ENCODE assay signal across 8 cellular contexts in genomic region chr12:108457006-108457733, GRCh38. TPM values are rescaled to one million over a fixed set of nuclear protein-coding genes. Genes with fewer than 3 reads are reported as not detected.
DNase-seq lines count a peak whose midpoint lies in the region; ATAC-seq, FAIRE-seq and TF ChIP-seq lines count a peak whose summit lies in the region.

No MANE protein-coding gene starts in this region.

- H3K27me3 ChIP-seq in K562 (ENCODE audit: control insufficient read depth in 2 of 2, insufficient read depth in 2 of 2, low read length in 2 of 2): peaks cover 5 to 6% of the 10 kb centered on the region in 2 experiments

- in situ Hi-C loops in K562 (cut with MboI): no loop called here

- H3K79me2 ChIP-seq in K562 (ENCODE audit: control insufficient read depth, insufficient read depth, low read length): no peaks in the 10 kb centered on the region

- no peaks in the 10 kb centered on the region for H3K9me3 Mint-ChIP-seq in stimulated activated effector memory CD8-positive, alpha-beta T cell treated with anti-CD3 and anti-CD28 coated beads, Interleukin-12 subunit alpha, Interleukin-12 subunit beta, amount 100 ng/mL, for 72 hours

- no TSS peak for BruUV-seq in K562 (replicated peaks; lab: Mats Ljungman, UMichigan)

- H3K9ac ChIP-seq in K562 (ENCODE audit: insufficient read depth in 1 of 2, low read depth in 2 of 2, low read length in 2 of 2): no peak overlapping the region

- H3K4me3 Mint-ChIP-seq in stimulated activated effector memory CD8-positive, alpha-beta T cell treated with anti-CD3 and anti-CD28 coated beads, Interleukin-12 subunit alpha, Interleukin-12 subunit beta, amount 100 ng/mL, for 72 hours: no peak overlapping the region

- no peak overlapping the region for H3K4me2 ChIP-seq in K562 (ENCODE audit: insufficient read depth, low read length)

- ATAC-seq in HG02885 (IDR thresholded peaks at IDR 0.05; ENCODE audit: poor library complexity, unreplicated experiment) (peak; percentile 59), K562 (peak; percentile 99), HG03520 (IDR thresholded peaks at IDR 0.05; ENCODE audit: unreplicated experiment) (no peak)
- peak; percentile 55 for ATAC-seq in stimulated activated effector memory CD8-positive, alpha-beta T cell treated with anti-CD3 and anti-CD28 coated beads, Interleukin-12 subunit alpha, Interleukin-12 subunit beta, amount 100 ng/mL, for 72 hours

- H3K27ac ChIP-seq in K562 (ENCODE audit: extremely low read depth, low read depth, low read length): no peak overlapping the region

- H4K20me1 ChIP-seq in K562 (replicated peaks; ENCODE audit: control insufficient read depth, insufficient read depth, low read length): no peaks in the 10 kb centered on the region

- POLR2A ChIA-PET in K562 (lab: Yijun Ruan, JAX): interaction anchor here (0.6 to 1.0 kb wide), 2 partner anchors 23 to 33 kb away, joined by 3 read pairs; no protein-coding TSS in a partner anchor

- TF ChIP-seq RAD21 in K562 (CRISPR knock-in tag; conservative IDR thresholded peaks at IDR 0.05 in 1 of 2, IDR thresholded peaks at IDR 0.05 in 1 of 2): peak; percentile 70 to 81

- H3K9me1 ChIP-seq in K562 (ENCODE audit: control insufficient read depth, insufficient read depth, low read length): no peaks in the 10 kb centered on the region

- no peaks in the 10 kb centered on the region for H3K4me1 Mint-ChIP-seq in stimulated activated effector memory CD8-positive, alpha-beta T cell treated with anti-CD3 and anti-CD28 coated beads, Interleukin-12 subunit alpha, Interleukin-12 subunit beta, amount 100 ng/mL, for 72 hours

- CTCF ChIA-PET in K562 (lab: Yijun Ruan, JAX; ENCODE audit: low intra/inter-chr PET ratio): interaction anchor here (0.6 to 1.5 kb wide), 5 partner anchors 10 to 1403 kb away, joined by 3 to 7 read pairs (median 4); no protein-coding TSS in a partner anchor

- H3K36me3 Mint-ChIP-seq in stimulated activated effector memory CD8-positive, alpha-beta T cell treated with anti-CD3 and anti-CD28 coated beads, Interleukin-12 subunit alpha, Interleukin-12 subunit beta, amount 100 ng/mL, for 72 hours: no peaks in the 10 kb centered on the region

- DNase-seq in DMS53 treated with DMSO at 0.1 percent for 48 hours (lab: John Stamatoyannopoulos, UW; ENCODE audit: unreplicated experiment) (peak; percentile 76), NCI-H446 treated with DMSO at 0.1 percent for 48 hours (lab: John Stamatoyannopoulos, UW) (peak; percentile 35), K562 (ENCODE audit: extremely low read depth in 1 of 4, low spot score in 3 of 4) (peak; percentile 63 to 75 (median 70)), iPS-NIHi11 (ENCODE audit: low spot score) (peak; percentile 79)
- no peak for DNase-seq in stimulated activated effector memory CD8-positive, alpha-beta T cell treated with anti-CD3 and anti-CD28 coated beads, Interleukin-12 subunit alpha, Interleukin-12 subunit beta, amount 100 ng/mL, for 72 hours (ENCODE audit: low spot score in 2 of 2)
- DNase-seq in activated CD4-positive, CD25-positive, alpha-beta regulatory T cell treated with anti-CD3 and anti-CD28 coated beads, Interleukin-2, amount 50 U/mL, for 72 hours: no peak

- TF ChIP-seq CTCF in K562 (IDR thresholded peaks at IDR 0.05 in 2 of 3, conservative IDR thresholded peaks at IDR 0.05 in 1 of 3; ENCODE audit: insufficient read depth in 2 of 3, low read depth in 1 of 3, low read length in 3 of 3): peak; percentile 74 to 92 (median 88)

- intact Hi-C loops in K562 (cut with micrococcal nuclease): loop anchor here (1.0 to 10.0 kb wide), 7 partner anchors 38 to 465 kb away; partner anchors contain the start of gene CMKLR1

- H3K4me1 ChIP-seq in K562 (replicated peaks in 1 of 2; ENCODE audit: control insufficient read depth in 2 of 2, insufficient read depth in 2 of 2, low read length in 2 of 2): no peaks in the 10 kb centered on the region; a peak in 1 of 5 replicates

- peak; percentile 94 for FAIRE-seq in K562 (lab: Jason Lieb, UNC)

- H3K36me3 ChIP-seq in K562 (ENCODE audit: control insufficient read depth, insufficient read depth, low read length): no peaks in the 10 kb centered on the region

- TF ChIP-seq EP300 in K562 (IDR thresholded peaks at IDR 0.05; ENCODE audit: low read length): no peak

- no peak for TF ChIP-seq POLR2A in K562 (conservative IDR thresholded peaks at IDR 0.05)

- no peaks in the 10 kb centered on the region for H3K9me3 ChIP-seq in K562 (replicated peaks; ENCODE audit: control insufficient read depth, insufficient read depth, low read depth, low read length)

- no peak overlapping the region for H3K27ac Mint-ChIP-seq in stimulated activated effector memory CD8-positive, alpha-beta T cell treated with anti-CD3 and anti-CD28 coated beads, Interleukin-12 subunit alpha, Interleukin-12 subunit beta, amount 100 ng/mL, for 72 hours

- WGBS in K562 (ENCODE audit: insufficient coverage, low coverage, missing lambda C conversion rate): 16% methylated on average over 4 of the region's 4 CpGs

- no peak overlapping the region for H3K4me3 ChIP-seq in K562

- H2AFZ ChIP-seq in K562 (ENCODE audit: low read depth, low read length): no peak overlapping the region

TF ChIP-seq in K562, 482 proteins besides CTCF, POLR2A, EP300 and RAD21:
- TF ChIP-seq HNRNPH1 (optimal IDR thresholded peaks at IDR 0.05; ENCODE audit: low read depth, low read length) (no peak), EHMT2 (IDR thresholded peaks at IDR 0.05) (peak; percentile 46; the same call in 1 of the 2 replicates), STAG1 (CRISPR knock-in tag; IDR thresholded peaks at IDR 0.05; ENCODE audit: borderline replicate concordance) (peak; percentile 27; the same call in 1 of the 2 replicates), NFYB (IDR thresholded peaks at IDR 0.05; ENCODE audit: extremely low read depth, insufficient read length) (no peak), CTCFL (IDR thresholded peaks at IDR 0.05; ENCODE audit: borderline replicate concordance, insufficient read depth, low read depth, low read length, poor library complexity, severe bottlenecking) (peak; percentile 61), SMC3 (conservative IDR thresholded peaks at IDR 0.05; ENCODE audit: insufficient read depth, low read depth, low read length) (peak; percentile 71), CTBP1 (IDR thresholded peaks at IDR 0.05; ENCODE audit: borderline replicate concordance) (0 out of 2 replicates have a peak, but pooled peaks have one; percentile 22), DEAF1 (CRISPR knock-in tag; IDR thresholded peaks at IDR 0.05) (0 out of 2 replicates have a peak, but pooled peaks have one; percentile 31)

RNA-seq across cellular contexts. Expression of gene FICD, which starts 57.9 kb away (rescaled TPM):
- total RNA-seq in K562 (2011; cell fraction: chromatin; rRNA removed; ENCODE audit: low replicate concordance): 9.7 and 12.2 TPM in 2 replicates
- 11.8 and 12.1 TPM in 2 replicates for total RNA-seq in K562 (2011; cell fraction: nucleolus; rRNA removed)
- total RNA-seq in K562 (2011; cell fraction: nucleoplasm; rRNA removed): 5.6 and 7.8 TPM in 2 replicates
- total RNA-seq in K562 (2014; rRNA removed): 3.1 and 4.5 TPM in 2 replicates
- total RNA-seq in K562 (2014; rRNA removed; fragmentation: Illumina TruSeq; extraction: Trizol): 1.9 TPM in 2 replicates
- 2.8 and 3.1 TPM in 2 replicates for total RNA-seq in K562 (2015; rRNA removed; fragmentation: Illumina TruSeq; extraction: Trizol)
- 3.0 and 3.4 TPM in 2 replicates for total RNA-seq in K562 (2021)
- 0.80 and 0.88 TPM in 2 replicates for polyA plus RNA-seq in K562 (2011; rRNA removed)
- polyA plus RNA-seq in K562 (2011; cell fraction: cytosol; rRNA removed): 1.1 and 1.2 TPM in 2 replicates
- polyA plus RNA-seq in K562 (2011; cell fraction: nucleus; rRNA removed): 4.7 and 6.8 TPM in 2 replicates
- polyA plus RNA-seq in K562 (2012): 2.4 and 5.0 TPM in 2 replicates
- polyA plus RNA-seq in K562 (2014; fragmentation: Illumina TruSeq; extraction: Trizol): 1.6 and 2.0 TPM in 2 replicates
- polyA plus RNA-seq in K562 (2014; fragmentation: Nextera tagmentation; extraction: Ambion mirVana): 1 to 10 TPM; 1.1 to 1.2 TPM
- polyA plus RNA-seq in K562 (2014; rRNA removed): 2.1 and 2.7 TPM in 2 replicates
- polyA minus RNA-seq in K562 (2011; rRNA and poly(A)+ RNA removed): 2.9 and 3.9 TPM in 2 replicates
- polyA minus RNA-seq in K562 (2011; cell fraction: cytosol; rRNA and poly(A)+ RNA removed): 2.1 and 3.6 TPM in 2 replicates
- 8.3 and 11.3 TPM in 2 replicates for polyA minus RNA-seq in K562 (2011; cell fraction: nucleus; rRNA and poly(A)+ RNA removed)

Comparison
In these comparisons a context has a peak if more than half of its experiments do, and no peak if none do; other contexts are left out.
1. DNase-seq: peak in DMS53 treated with DMSO at 0.1 percent for 48 hours (single experiment), NCI-H446 treated with DMSO at 0.1 percent for 48 hours (single experiment), K562 (4 of 4) and iPS-NIHi11 (single experiment); none in stimulated activated effector memory CD8-positive, alpha-beta T cell treated with anti-CD3 and anti-CD28 coated beads, Interleukin-12 subunit alpha, Interleukin-12 subunit beta, amount 100 ng/mL, for 72 hours (0 of 2) and activated CD4-positive, CD25-positive, alpha-beta regulatory T cell treated with anti-CD3 and anti-CD28 coated beads, Interleukin-2, amount 50 U/mL, for 72 hours (single experiment).